In the genomic region with DNA sequence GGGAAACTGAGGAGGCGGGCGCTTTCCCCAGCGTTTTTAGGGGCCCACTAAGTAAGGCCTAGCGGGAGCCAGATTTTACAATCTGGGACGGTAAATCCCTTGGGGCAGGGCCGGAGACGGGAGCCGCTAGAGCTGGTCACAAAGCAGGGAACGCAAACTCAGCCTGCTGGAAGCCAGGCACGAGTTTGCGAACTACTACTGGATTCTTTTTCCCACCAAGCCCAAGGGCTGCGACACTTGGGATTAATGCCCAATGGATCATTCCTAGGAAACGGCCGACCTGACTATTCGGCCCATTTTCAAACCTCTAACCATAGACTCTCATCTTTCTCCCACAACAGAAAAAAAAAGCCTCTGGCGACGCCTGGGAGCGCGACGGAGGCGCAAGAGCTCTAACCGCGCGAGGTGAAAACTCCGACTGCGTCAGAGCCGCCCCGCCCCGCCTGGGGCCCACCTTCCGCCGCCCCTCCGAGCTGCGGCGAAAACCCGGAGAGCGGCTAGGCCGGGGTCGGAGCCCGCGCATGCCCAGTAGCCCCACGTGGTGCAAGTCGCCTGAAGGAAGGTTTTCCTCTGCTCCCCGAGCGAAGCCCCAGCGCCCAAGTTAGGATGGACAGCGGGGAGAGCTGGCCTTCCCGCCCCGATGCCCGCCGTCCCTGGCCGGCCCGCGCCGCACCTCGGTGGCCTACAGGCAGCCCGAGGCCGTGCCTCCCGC, we compare ENCODE assay signal across 1 cellular context.
TF ChIP-seq lines count a peak whose summit lies in the region.

No MANE protein-coding gene starts in this region.

TF ChIP-seq in H1, 55 proteins besides CTCF, POLR2A, EP300 and RAD21:
- TF ChIP-seq FOSL1 (IDR thresholded peaks at IDR 0.05; ENCODE audit: insufficient read depth, low read depth, low read length) (no peak), CHD2 (IDR thresholded peaks at IDR 0.05; ENCODE audit: low read length) (no peak), PHF8 (conservative IDR thresholded peaks at IDR 0.05; ENCODE audit: low read depth, low read length) (peak; percentile 60; the same call in 1 of the 2 replicates), E2F6 (IDR thresholded peaks at IDR 0.05) (peak; percentile 84; the same call in 1 of the 2 replicates), CREB1 (IDR thresholded peaks at IDR 0.05) (peak; percentile 84), SAP30 (IDR thresholded peaks at IDR 0.05; ENCODE audit: insufficient read depth, insufficient replicate concordance, low read length) (no peak), ATF2 (IDR thresholded peaks at IDR 0.05; ENCODE audit: low read length) (no peak), CTBP2 (IDR thresholded peaks at IDR 0.05; ENCODE audit: borderline replicate concordance, insufficient read depth, insufficient read length, low read length) (no peak), TAF7 (optimal IDR thresholded peaks at IDR 0.05; ENCODE audit: borderline replicate concordance, low read depth, low read length) (no peak), ZNF274 (IDR thresholded peaks at IDR 0.05; ENCODE audit: borderline replicate concordance, extremely low read depth, low read length) (no peak), TAF1 (IDR thresholded peaks at IDR 0.05; ENCODE audit: low read depth, low read length) (peak; percentile 65), KDM4A (IDR thresholded peaks at IDR 0.05; ENCODE audit: low read depth, low read length, severe bottlenecking) (peak; percentile 92), TBP (IDR thresholded peaks at IDR 0.05; ENCODE audit: low read depth, low read length) (peak; percentile 80), RNF2 (IDR thresholded peaks at IDR 0.05; ENCODE audit: borderline replicate concordance, low read depth, low read length, missing control alignments, poor library complexity, severe bottlenecking) (no peak), SP4 (IDR thresholded peaks at IDR 0.05; ENCODE audit: low read length) (no peak; the same call in 1 of the 2 replicates), MAFK (IDR thresholded peaks at IDR 0.05; ENCODE audit: low read depth, low read length) (no peak), ASH2L (IDR thresholded peaks at IDR 0.05; ENCODE audit: low read length) (peak; percentile 42), SP1 (IDR thresholded peaks at IDR 0.05; ENCODE audit: low read depth, low read length) (peak; percentile 94), JUND (IDR thresholded peaks at IDR 0.05; ENCODE audit: low read length) (no peak), NRF1 (IDR thresholded peaks at IDR 0.05; ENCODE audit: low read depth, low read length) (peak; percentile 67), TCF12 (IDR thresholded peaks at IDR 0.05; ENCODE audit: low read depth, low read length) (no peak), CBX5 (IDR thresholded peaks at IDR 0.05; ENCODE audit: low read depth, low read length) (no peak), POLR2AphosphoS5 (IDR thresholded peaks at IDR 0.05; ENCODE audit: low read depth, low read length) (no peak), RFX5 (IDR thresholded peaks at IDR 0.05; ENCODE audit: borderline replicate concordance, low read depth, low read length) (0 out of 2 replicates have a peak, but pooled peaks have one; percentile 29), SUZ12 (IDR thresholded peaks at IDR 0.05; ENCODE audit: low read length) (no peak), TEAD4 (IDR thresholded peaks at IDR 0.05; ENCODE audit: low read depth, low read length) (0 out of 2 replicates have a peak, but pooled peaks have one; percentile 1), NANOG (IDR thresholded peaks at IDR 0.05; ENCODE audit: insufficient read depth, low read depth, low read length, poor library complexity, severe bottlenecking) (no peak), EGR1 (IDR thresholded peaks at IDR 0.05; ENCODE audit: borderline replicate concordance, low read depth, low read length) (0 out of 2 replicates have a peak, but pooled peaks have one; percentile 53), MAX (IDR thresholded peaks at IDR 0.05) (peak; percentile 88), GABPA (IDR thresholded peaks at IDR 0.05; ENCODE audit: borderline replicate concordance, insufficient read depth, low read length) (no peak), ATF3 (IDR thresholded peaks at IDR 0.05; ENCODE audit: insufficient read depth, low read depth, low read length) (no peak)
